ENCODE assay signal across 1 cellular context in the genomic region with DNA sequence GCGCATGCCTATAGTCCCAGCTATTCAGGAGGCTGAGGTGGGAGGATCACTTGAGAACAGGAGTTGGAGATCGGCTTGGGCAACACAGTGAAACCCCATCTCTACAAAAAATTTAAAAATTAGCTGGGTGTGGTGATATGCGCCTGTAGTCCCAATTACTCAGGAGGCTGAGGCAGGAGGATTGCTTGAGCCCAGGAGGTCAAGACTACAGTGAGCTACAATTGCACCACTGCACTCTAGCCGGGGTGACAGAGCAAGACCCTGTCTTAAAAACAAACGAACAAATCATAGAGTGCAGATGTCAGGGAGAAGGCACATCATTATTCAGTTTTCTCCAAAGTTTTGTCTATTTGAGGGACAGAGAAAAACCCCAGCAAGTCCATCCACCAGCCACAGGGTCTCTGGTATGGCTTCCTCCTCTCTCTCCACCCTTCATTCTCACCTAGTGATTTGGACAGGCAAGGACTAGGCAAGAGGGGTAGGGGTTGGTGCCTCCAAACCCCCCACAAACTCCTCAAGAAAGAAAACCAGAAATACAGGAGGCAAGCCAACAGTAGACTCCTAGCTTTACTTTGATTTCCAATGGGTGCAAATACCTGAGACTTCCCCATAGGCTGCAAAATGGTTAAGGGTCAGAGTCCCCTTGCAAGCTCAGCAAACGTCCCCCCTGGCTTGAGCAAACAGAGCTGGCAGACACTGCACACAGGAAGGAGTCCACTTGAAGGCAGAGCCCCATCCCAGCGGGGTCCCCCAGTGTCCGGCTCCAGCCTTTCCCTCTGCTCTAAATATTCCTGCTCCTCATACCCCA.
TF ChIP-seq lines count a peak whose summit lies in the region.

No MANE protein-coding gene starts in this region.

TF ChIP-seq in IMR-90, 13 proteins besides CTCF, POLR2A, EP300 and RAD21:
- TF ChIP-seq CEBPB (IDR thresholded peaks at IDR 0.05; ENCODE audit: low read depth, low read length), result no peak
- no peak for TF ChIP-seq SMC3 (IDR thresholded peaks at IDR 0.05; ENCODE audit: low read depth, low read length)
- TF ChIP-seq MAZ (IDR thresholded peaks at IDR 0.05; ENCODE audit: borderline replicate concordance, low read depth, low read length), result no peak
- no peak for TF ChIP-seq BHLHE40 (IDR thresholded peaks at IDR 0.05; ENCODE audit: low read depth, low read length)
- TF ChIP-seq, protein P1, sequence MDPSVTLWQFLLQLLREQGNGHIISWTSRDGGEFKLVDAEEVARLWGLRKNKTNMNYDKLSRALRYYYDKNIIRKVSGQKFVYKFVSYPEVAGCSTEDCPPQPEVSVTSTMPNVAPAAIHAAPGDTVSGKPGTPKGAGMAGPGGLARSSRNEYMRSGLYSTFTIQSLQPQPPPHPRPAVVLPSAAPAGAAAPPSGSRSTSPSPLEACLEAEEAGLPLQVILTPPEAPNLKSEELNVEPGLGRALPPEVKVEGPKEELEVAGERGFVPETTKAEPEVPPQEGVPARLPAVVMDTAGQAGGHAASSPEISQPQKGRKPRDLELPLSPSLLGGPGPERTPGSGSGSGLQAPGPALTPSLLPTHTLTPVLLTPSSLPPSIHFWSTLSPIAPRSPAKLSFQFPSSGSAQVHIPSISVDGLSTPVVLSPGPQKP (IDR thresholded peaks at IDR 0.05; ENCODE audit: borderline replicate concordance, low read depth, low read length), result no peak
- TF ChIP-seq NFE2L2 (IDR thresholded peaks at IDR 0.05; ENCODE audit: low read depth, low read length), result no peak
- TF ChIP-seq FOS (IDR thresholded peaks at IDR 0.05; ENCODE audit: low read depth, low read length), result no peak
- TF ChIP-seq RCOR1 (IDR thresholded peaks at IDR 0.05; ENCODE audit: insufficient replicate concordance, low read length), result no peak
- no peak for TF ChIP-seq RFX5 (IDR thresholded peaks at IDR 0.05; ENCODE audit: low read depth, low read length)
- TF ChIP-seq CHD1 (IDR thresholded peaks at IDR 0.05; ENCODE audit: low read depth, low read length), result no peak
- TF ChIP-seq, protein P2, sequence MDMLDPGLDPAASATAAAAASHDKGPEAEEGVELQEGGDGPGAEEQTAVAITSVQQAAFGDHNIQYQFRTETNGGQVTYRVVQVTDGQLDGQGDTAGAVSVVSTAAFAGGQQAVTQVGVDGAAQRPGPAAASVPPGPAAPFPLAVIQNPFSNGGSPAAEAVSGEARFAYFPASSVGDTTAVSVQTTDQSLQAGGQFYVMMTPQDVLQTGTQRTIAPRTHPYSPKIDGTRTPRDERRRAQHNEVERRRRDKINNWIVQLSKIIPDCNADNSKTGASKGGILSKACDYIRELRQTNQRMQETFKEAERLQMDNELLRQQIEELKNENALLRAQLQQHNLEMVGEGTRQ (IDR thresholded peaks at IDR 0.05; ENCODE audit: low read depth, low read length), result no peak
